23 cellular contexts compared by ENCODE assay signal in the genomic region with DNA sequence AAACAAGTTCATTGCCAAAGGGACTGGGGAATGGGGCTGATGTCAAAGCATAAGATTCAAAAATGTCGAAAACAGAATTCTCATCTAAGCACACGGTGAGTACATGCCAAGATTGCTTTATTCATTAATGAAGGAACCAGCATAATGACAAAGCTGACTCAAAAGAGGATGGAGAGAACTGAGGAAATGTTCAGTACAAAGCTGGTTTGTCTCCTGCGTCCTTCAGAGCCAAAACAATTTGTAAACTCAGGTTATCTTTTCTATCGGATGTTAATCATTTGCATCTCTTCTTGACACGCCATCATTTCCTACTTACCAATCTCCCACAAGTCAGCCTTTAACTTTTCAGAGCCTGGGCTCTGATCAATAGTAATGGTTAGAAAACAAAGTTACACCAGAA.
DNase-seq lines count a peak whose midpoint lies in the region; ATAC-seq, FAIRE-seq and TF ChIP-seq lines count a peak whose summit lies in the region.
"Had no signal": no experiment of that assay in that cellular context is flagged by ENCODE, and none has a peak within 500 bp of the region (broad histone marks: within the 10 kb centered on the region; RNA-seq: fewer than 3 reads in every experiment).

No MANE protein-coding gene starts in this region.

- H3K27me3 Mint-ChIP-seq in brain: peaks cover 12% of the 10 kb centered on the region

- no peaks in the 10 kb centered on the region for H3K36me3 ChIP-seq in RWPE2 (ENCODE audit: low read depth)
- H3K36me3 ChIP-seq: BLaER1 had no signal

- TF ChIP-seq CTCF in RWPE2 (IDR thresholded peaks at IDR 0.05; ENCODE audit: poor library complexity, severe bottlenecking) (no peak), brain (conservative IDR thresholded peaks at IDR 0.05) (no peak)

- no peak overlapping the region for H3K27ac ChIP-seq in RWPE2 (ENCODE audit: poor library complexity, severe bottlenecking)
- H3K27ac ChIP-seq in substantia nigra (ENCODE audit: low read depth, low read length, poor library complexity, severe bottlenecking): no peak overlapping the region
- H3K27ac ChIP-seq: BLaER1, C4-2B, GM23248 had no signal

- peaks cover 66% of the 10 kb centered on the region for H3K4me1 Mint-ChIP-seq in brain
- H3K4me1 Mint-ChIP-seq: B cell; CD4-positive, CD25-positive, alpha-beta regulatory T cell had no signal

- DNase-seq in RWPE2 (ENCODE audit: low spot score) (peak; percentile 2), mucosa of gallbladder (ENCODE audit: low spot score) (peak; percentile 40), posterior vena cava (ENCODE audit: low spot score) (no peak), substantia nigra (lab: John Stamatoyannopoulos, UW) (no peak), GM19239 (ENCODE audit: insufficient read length, low spot score) (no peak)
- DNase-seq: CD4-positive, CD25-positive, alpha-beta regulatory T cell; CD8-positive, alpha-beta T cell; DMS 273 treated with DMSO at 0.1 percent for 48 hours; DMS79; EL; GDM1; GM23248; H7; HCEC 1CT had no signal

- H3K27ac Mint-ChIP-seq in brain: peak overlapping the region in 4 of 5 experiments; percentile 5 to 50 (median 24)
- H3K27ac Mint-ChIP-seq: B cell; CD4-positive, CD25-positive, alpha-beta regulatory T cell; CD8-positive, alpha-beta T cell had no signal

- H3K4me3 ChIP-seq in RWPE2 (ENCODE audit: severe bottlenecking): no peak overlapping the region
- H3K4me3 ChIP-seq: BLaER1, GM12878, GM23248 had no signal

- intact Hi-C loops in posterior vena cava (cut with DNase I): no loop called here

- H3K36me3 Mint-ChIP-seq in brain: no peaks in the 10 kb centered on the region
- H3K36me3 Mint-ChIP-seq: CD4-positive, CD25-positive, alpha-beta regulatory T cell; CD8-positive, alpha-beta T cell had no signal

- ATAC-seq in RWPE2 (ENCODE audit: low read depth): no peak
- ATAC-seq in GM18519 (IDR thresholded peaks at IDR 0.05; ENCODE audit: low FRiP score, unreplicated experiment): no peak
- ATAC-seq: CD8-positive, alpha-beta T cell; GM12878 had no signal

- no peak overlapping the region for H3K4me3 Mint-ChIP-seq in brain
- H3K4me3 Mint-ChIP-seq: B cell; CD4-positive, CD25-positive, alpha-beta regulatory T cell; CD8-positive, alpha-beta T cell had no signal

- no peak for FAIRE-seq in GM19239 (lab: Jason Lieb, UNC)
- FAIRE-seq: D721Med, GM12878, H1 had no signal

- no peaks in the 10 kb centered on the region for H3K9me3 ChIP-seq in RWPE2 (ENCODE audit: severe bottlenecking)
- H3K9me3 ChIP-seq: BLaER1, Caco-2 had no signal

- no peaks in the 10 kb centered on the region for H3K27me3 ChIP-seq in RWPE2 (ENCODE audit: insufficient read depth, poor library complexity, severe bottlenecking)
- H3K27me3 ChIP-seq: BLaER1 had no signal

- H3K9me3 Mint-ChIP-seq in brain: peaks cover 0 to 3% (median 0%) of the 10 kb centered on the region in 5 experiments
- H3K9me3 Mint-ChIP-seq: CD8-positive, alpha-beta T cell had no signal

- peaks cover 20% of the 10 kb centered on the region for H3K4me1 ChIP-seq in RWPE2 (ENCODE audit: insufficient read depth, poor library complexity, severe bottlenecking)
- H3K4me1 ChIP-seq: Caco-2 had no signal

Comparison
In these comparisons a context has a peak if more than half of its experiments do, and no peak if none do; other contexts are left out.
1. DNase-seq: peak in RWPE2 (single experiment) and mucosa of gallbladder (single experiment); none in posterior vena cava (single experiment), substantia nigra (0 of 49) and GM19239 (single experiment).